In the genomic region with DNA sequence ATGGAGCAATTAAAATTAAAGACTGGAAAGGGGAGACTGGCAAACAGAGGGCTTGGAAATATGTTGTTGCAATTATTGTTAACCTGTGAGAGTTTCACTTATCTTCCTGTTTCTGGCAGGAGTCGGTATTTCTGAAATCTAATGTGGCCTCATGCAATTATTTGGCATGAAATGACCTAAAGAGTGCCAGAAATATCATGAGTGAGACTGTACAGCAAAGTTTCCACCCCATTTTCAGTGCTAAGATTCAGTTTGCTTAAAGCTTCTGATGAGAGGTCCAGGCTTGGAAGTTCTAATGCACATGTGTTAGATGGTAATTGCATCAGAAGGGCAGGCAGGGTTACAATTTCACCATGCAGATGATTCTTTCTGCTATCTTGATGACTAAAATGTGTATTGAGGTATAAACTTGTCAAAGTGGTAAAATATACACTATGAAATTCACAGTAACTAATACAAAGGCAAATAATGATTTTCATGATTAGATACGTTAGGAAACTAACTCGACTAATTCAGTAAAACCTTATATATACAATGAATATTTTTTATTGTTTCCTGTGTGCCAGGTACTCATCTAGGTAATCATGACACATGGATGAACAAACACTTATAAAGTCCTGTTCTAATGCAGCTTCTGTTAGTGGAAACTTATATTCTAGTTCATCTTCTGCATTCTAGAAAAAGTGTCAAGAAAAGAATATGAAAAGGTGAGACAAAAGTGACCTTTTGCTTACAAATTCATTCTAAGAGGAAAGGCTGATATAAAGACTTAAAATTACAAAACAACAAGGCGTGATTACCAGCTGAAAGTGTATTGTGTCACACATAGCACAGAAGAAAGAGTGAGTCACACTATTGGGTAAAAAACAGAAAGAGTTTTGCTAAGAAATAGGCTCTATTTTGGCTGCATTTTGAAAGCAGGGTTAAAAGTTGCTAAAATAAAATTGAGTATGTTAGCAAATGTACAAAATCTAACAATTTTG, we compare ENCODE assay signal across 11 cellular contexts.
DNase-seq lines count a peak whose midpoint lies in the region; ATAC-seq and TF ChIP-seq lines count a peak whose summit lies in the region.
"Had no signal": no experiment of that assay in that cellular context is flagged by ENCODE, and none has a peak within 500 bp of the region (broad histone marks: within the 10 kb centered on the region; RNA-seq: fewer than 3 reads in every experiment).

No MANE protein-coding gene starts in this region.

- peaks cover 2% of the 10 kb centered on the region for H3K9me3 Mint-ChIP-seq in activated CD8-positive, alpha-beta memory T cell treated with anti-CD3 and anti-CD28 coated beads, Interleukin-2, amount 10 ng/mL, durations not matched to agents 7 days and 5 days (ENCODE audit: low read depth)

- no peak for TF ChIP-seq CTCF in HEK293 (tag by site-specific recombination; IDR thresholded peaks at IDR 0.05)

- ATAC-seq in activated CD8-positive, alpha-beta memory T cell treated with anti-CD3 and anti-CD28 coated beads, Interleukin-2, amount 10 ng/mL, durations not matched to agents 7 days and 5 days = no peak
- ATAC-seq in HG03045 (IDR thresholded peaks at IDR 0.05; ENCODE audit: unreplicated experiment) = no peak

- DNase-seq in SIG-M5 treated with dmso at 0.1 percent for 504 hours (lab: John Stamatoyannopoulos, UW; ENCODE audit: unreplicated experiment) = peak; percentile 73
- peak; percentile 12 for DNase-seq in glomerular visceral epithelial cell (ENCODE audit: extremely low spot score)
- no peak for DNase-seq in GOT3 (lab: John Stamatoyannopoulos, UW)
- DNase-seq in central memory CD4-positive, alpha-beta T cell = no peak
- no peak for DNase-seq in activated CD8-positive, alpha-beta memory T cell treated with anti-CD3 and anti-CD28 coated beads, Interleukin-2, amount 10 ng/mL, durations not matched to agents 7 days and 5 days
- DNase-seq: CD4-positive, CD25-positive, alpha-beta regulatory T cell; gastrocnemius medialis; NCI-H774 had no signal

- H3K27me3 ChIP-seq in ACC112 (ENCODE audit: insufficient read depth, low read length) = no peaks in the 10 kb centered on the region
- H3K27me3 ChIP-seq: gastrocnemius medialis had no signal

- H2AFZ ChIP-seq in ACC112 (ENCODE audit: low read length, unreplicated experiment) = no peak overlapping the region

- no peaks in the 10 kb centered on the region for H3K36me3 Mint-ChIP-seq in activated CD8-positive, alpha-beta memory T cell treated with anti-CD3 and anti-CD28 coated beads, Interleukin-2, amount 10 ng/mL, durations not matched to agents 7 days and 5 days
- H3K36me3 Mint-ChIP-seq: CD4-positive, CD25-positive, alpha-beta regulatory T cell had no signal

- H3K27ac ChIP-seq in ACC112 (ENCODE audit: low read depth, low read length) = peak overlapping the region; percentile 7; the same call in 1 of the 2 replicates
- no peak overlapping the region for H3K27ac ChIP-seq in HEK293 (ENCODE audit: extremely low read depth, low read depth, low read length)
- H3K27ac ChIP-seq: gastrocnemius medialis had no signal

- H3K4me3 ChIP-seq in ACC112 (ENCODE audit: low read depth, low read length) (no peak overlapping the region), HEK293 (ENCODE audit: low read depth, low read length) (no peak overlapping the region)
- H3K4me3 ChIP-seq: gastrocnemius medialis had no signal

- H3K27ac Mint-ChIP-seq in activated CD8-positive, alpha-beta memory T cell treated with anti-CD3 and anti-CD28 coated beads, Interleukin-2, amount 10 ng/mL, durations not matched to agents 7 days and 5 days = no peak overlapping the region
- H3K27ac Mint-ChIP-seq: CD4-positive, CD25-positive, alpha-beta regulatory T cell had no signal

- no peaks in the 10 kb centered on the region for H3K36me3 ChIP-seq in ACC112 (ENCODE audit: insufficient read depth, low read length)
- H3K36me3 ChIP-seq in HEK293 (ENCODE audit: control insufficient read depth in 2 of 2, insufficient read depth in 1 of 2, low read length in 2 of 2) = no peaks in the 10 kb centered on the region
- H3K36me3 ChIP-seq: gastrocnemius medialis had no signal

- no peaks in the 10 kb centered on the region for H3K79me2 ChIP-seq in ACC112 (ENCODE audit: control insufficient read depth, insufficient read depth, low read length, unreplicated experiment)

- CTCF ChIA-PET in HEK293 (lab: Yijun Ruan, JAX) = interaction anchor here (0.6 kb wide), 2 partner anchors 340 to 696 kb away, joined by 3 to 5 read pairs; no protein-coding TSS in a partner anchor
- CTCF ChIA-PET in activated CD8-positive, alpha-beta memory T cell treated with anti-CD3 and anti-CD28 coated beads, Interleukin-2, amount 10 ng/mL, durations not matched to agents 7 days and 5 days (lab: Charles Lee) = no interaction called here

- H3K4me1 ChIP-seq in ACC112 (ENCODE audit: control insufficient read depth, insufficient read depth, low read length, unreplicated experiment) = peaks cover 9% of the 10 kb centered on the region
- H3K4me1 ChIP-seq in HEK293 (ENCODE audit: control insufficient read depth, insufficient read depth, low read length) = 0 out of 2 replicates have a peak, but pooled peaks cover 2% of the 10 kb centered on the region
- H3K4me1 ChIP-seq: gastrocnemius medialis had no signal

- H3K27me3 Mint-ChIP-seq in activated CD8-positive, alpha-beta memory T cell treated with anti-CD3 and anti-CD28 coated beads, Interleukin-2, amount 10 ng/mL, durations not matched to agents 7 days and 5 days = no peaks in the 10 kb centered on the region
- H3K27me3 Mint-ChIP-seq: CD4-positive, CD25-positive, alpha-beta regulatory T cell had no signal

- H3K4me3 Mint-ChIP-seq in activated CD8-positive, alpha-beta memory T cell treated with anti-CD3 and anti-CD28 coated beads, Interleukin-2, amount 10 ng/mL, durations not matched to agents 7 days and 5 days = no peak overlapping the region
- H3K4me3 Mint-ChIP-seq: CD4-positive, CD25-positive, alpha-beta regulatory T cell had no signal

- H3K9me3 ChIP-seq in HEK293 (ENCODE audit: control insufficient read depth, insufficient read depth, low read depth, low read length) = no peaks in the 10 kb centered on the region
- H3K9me3 ChIP-seq: gastrocnemius medialis had no signal

- H3K4me1 Mint-ChIP-seq in activated CD8-positive, alpha-beta memory T cell treated with anti-CD3 and anti-CD28 coated beads, Interleukin-2, amount 10 ng/mL, durations not matched to agents 7 days and 5 days = no peaks in the 10 kb centered on the region
- H3K4me1 Mint-ChIP-seq: CD4-positive, CD25-positive, alpha-beta regulatory T cell had no signal

- POLR2A ChIA-PET in HEK293 (lab: Yijun Ruan, JAX) = no interaction called here

TF ChIP-seq in HEK293, 187 proteins besides CTCF, POLR2A, EP300 and RAD21 (continues in another document):
- no peak for TF ChIP-seq ZNF585B (tag by site-specific recombination; IDR thresholded peaks at IDR 0.05)
- TF ChIP-seq, protein P1, sequence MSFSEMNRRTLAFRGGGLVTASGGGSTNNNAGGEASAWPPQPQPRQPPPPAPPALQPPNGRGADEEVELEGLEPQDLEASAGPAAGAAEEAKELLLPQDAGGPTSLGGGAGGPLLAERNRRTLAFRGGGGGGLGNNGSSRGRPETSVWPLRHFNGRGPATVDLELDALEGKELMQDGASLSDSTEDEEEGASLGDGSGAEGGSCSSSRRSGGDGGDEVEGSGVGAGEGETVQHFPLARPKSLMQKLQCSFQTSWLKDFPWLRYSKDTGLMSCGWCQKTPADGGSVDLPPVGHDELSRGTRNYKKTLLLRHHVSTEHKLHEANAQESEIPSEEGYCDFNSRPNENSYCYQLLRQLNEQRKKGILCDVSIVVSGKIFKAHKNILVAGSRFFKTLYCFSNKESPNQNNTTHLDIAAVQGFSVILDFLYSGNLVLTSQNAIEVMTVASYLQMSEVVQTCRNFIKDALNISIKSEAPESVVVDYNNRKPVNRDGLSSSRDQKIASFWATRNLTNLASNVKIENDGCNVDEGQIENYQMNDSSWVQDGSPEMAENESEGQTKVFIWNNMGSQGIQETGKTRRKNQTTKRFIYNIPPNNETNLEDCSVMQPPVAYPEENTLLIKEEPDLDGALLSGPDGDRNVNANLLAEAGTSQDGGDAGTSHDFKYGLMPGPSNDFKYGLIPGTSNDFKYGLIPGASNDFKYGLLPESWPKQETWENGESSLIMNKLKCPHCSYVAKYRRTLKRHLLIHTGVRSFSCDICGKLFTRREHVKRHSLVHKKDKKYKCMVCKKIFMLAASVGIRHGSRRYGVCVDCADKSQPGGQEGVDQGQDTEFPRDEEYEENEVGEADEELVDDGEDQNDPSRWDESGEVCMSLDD (tag by site-specific recombination; IDR thresholded peaks at IDR 0.05) = no peak
- no peak for TF ChIP-seq ZNF174 (tag by site-specific recombination; IDR thresholded peaks at IDR 0.05)
- TF ChIP-seq ZNF600 (tag by site-specific recombination; IDR thresholded peaks at IDR 0.05) = no peak
- TF ChIP-seq ZNF354C (tag by site-specific recombination; IDR thresholded peaks at IDR 0.05; ENCODE audit: borderline replicate concordance, low read depth) = no peak
- TF ChIP-seq, protein P2, sequence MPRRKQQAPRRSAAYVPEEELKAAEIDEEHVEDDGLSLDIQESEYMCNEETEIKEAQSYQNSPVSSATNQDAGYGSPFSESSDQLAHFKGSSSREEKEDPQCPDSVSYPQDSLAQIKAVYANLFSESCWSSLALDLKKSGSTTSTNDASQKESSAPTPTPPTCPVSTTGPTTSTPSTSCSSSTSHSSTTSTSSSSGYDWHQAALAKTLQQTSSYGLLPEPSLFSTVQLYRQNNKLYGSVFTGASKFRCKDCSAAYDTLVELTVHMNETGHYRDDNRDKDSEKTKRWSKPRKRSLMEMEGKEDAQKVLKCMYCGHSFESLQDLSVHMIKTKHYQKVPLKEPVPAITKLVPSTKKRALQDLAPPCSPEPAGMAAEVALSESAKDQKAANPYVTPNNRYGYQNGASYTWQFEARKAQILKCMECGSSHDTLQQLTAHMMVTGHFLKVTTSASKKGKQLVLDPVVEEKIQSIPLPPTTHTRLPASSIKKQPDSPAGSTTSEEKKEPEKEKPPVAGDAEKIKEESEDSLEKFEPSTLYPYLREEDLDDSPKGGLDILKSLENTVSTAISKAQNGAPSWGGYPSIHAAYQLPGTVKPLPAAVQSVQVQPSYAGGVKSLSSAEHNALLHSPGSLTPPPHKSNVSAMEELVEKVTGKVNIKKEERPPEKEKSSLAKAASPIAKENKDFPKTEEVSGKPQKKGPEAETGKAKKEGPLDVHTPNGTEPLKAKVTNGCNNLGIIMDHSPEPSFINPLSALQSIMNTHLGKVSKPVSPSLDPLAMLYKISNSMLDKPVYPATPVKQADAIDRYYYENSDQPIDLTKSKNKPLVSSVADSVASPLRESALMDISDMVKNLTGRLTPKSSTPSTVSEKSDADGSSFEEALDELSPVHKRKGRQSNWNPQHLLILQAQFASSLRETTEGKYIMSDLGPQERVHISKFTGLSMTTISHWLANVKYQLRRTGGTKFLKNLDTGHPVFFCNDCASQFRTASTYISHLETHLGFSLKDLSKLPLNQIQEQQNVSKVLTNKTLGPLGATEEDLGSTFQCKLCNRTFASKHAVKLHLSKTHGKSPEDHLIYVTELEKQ (tag by site-specific recombination; IDR thresholded peaks at IDR 0.05; ENCODE audit: borderline replicate concordance) = no peak
- peak; percentile 46; the same call in 1 of the 2 replicates for TF ChIP-seq ZBTB20 (tag by site-specific recombination; IDR thresholded peaks at IDR 0.05)
- no peak for TF ChIP-seq RBAK (tag by site-specific recombination; IDR thresholded peaks at IDR 0.05)
- no peak for TF ChIP-seq ZFP3 (tag by site-specific recombination; IDR thresholded peaks at IDR 0.05; ENCODE audit: low read depth)

Comparison
In these comparisons a context has a peak if more than half of its experiments do, and no peak if none do; other contexts are left out.
1. DNase-seq: peak in SIG-M5 treated with dmso at 0.1 percent for 504 hours (single experiment) and glomerular visceral epithelial cell (single experiment); none in GOT3 (single experiment), central memory CD4-positive, alpha-beta T cell (single experiment) and activated CD8-positive, alpha-beta memory T cell treated with anti-CD3 and anti-CD28 coated beads, Interleukin-2, amount 10 ng/mL, durations not matched to agents 7 days and 5 days (single experiment).